In the genomic region with DNA sequence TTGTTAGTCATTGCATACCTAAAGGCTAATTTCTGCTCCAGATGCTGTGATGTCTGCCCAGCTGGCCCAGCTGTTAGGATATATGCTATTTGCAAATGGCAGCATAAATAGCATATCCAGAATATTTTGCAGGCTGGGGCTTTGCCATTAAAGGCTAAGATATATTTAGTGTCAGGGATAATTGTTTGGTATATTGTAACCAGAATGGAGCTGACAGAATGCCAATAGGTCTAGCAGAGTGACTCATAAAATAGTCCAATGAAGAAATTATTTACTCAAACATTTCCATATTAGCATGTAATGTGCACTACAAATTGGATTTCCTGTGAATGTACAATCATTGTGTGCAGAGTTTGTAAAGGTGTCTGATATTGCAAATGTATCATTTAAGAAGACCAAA, we compare ENCODE assay signal across 29 cellular contexts.
DNase-seq lines count a peak whose midpoint lies in the region; ATAC-seq, FAIRE-seq and TF ChIP-seq lines count a peak whose summit lies in the region.
"Had no signal": no experiment of that assay in that cellular context is flagged by ENCODE, and none has a peak within 500 bp of the region (broad histone marks: within the 10 kb centered on the region; RNA-seq: fewer than 3 reads in every experiment).

No MANE protein-coding gene starts in this region.

- no peaks in the 10 kb centered on the region for H3K9me3 Mint-ChIP-seq in endothelial cell (ENCODE audit: unreplicated experiment)
- H3K9me3 Mint-ChIP-seq in activated T-cell treated with anti-CD3 and anti-CD28 coated beads, Interleukin-2, amount 50 U/mL, for 24 hours = peaks cover 5% of the 10 kb centered on the region

- H3K4me1 Mint-ChIP-seq in endothelial cell (ENCODE audit: unreplicated experiment) = peaks cover 23% of the 10 kb centered on the region
- H3K4me1 Mint-ChIP-seq in activated T-cell treated with anti-CD3 and anti-CD28 coated beads, Interleukin-2, amount 50 U/mL, for 24 hours (ENCODE audit: low read depth) = no peaks in the 10 kb centered on the region
- H3K4me1 Mint-ChIP-seq: central memory CD8-positive, alpha-beta T cell had no signal

- no peaks in the 10 kb centered on the region for H3K36me3 Mint-ChIP-seq in endothelial cell (ENCODE audit: low read depth, unreplicated experiment)
- no peaks in the 10 kb centered on the region for H3K36me3 Mint-ChIP-seq in activated T-cell treated with anti-CD3 and anti-CD28 coated beads, Interleukin-2, amount 50 U/mL, for 24 hours (ENCODE audit: low read depth)

- DNase-seq in EH (ENCODE audit: low read depth) (peak; percentile 53), NCI-H2081 treated with DMSO at 0.1 percent for 48 hours (lab: John Stamatoyannopoulos, UW) (peak; percentile 67), bronchial epithelial cell (ENCODE audit: low read depth) (peak; percentile 74), foreskin keratinocyte (peak; percentile 13 to 42), endothelial cell (ENCODE audit: low spot score) (no peak)
- DNase-seq in activated CD4-positive, alpha-beta T cell treated with anti-CD3 and anti-CD28 coated beads for 48 hours = no peak
- DNase-seq in activated T-cell treated with anti-CD3 and anti-CD28 coated beads, Interleukin-2, amount 50 U/mL, for 24 hours = no peak
- DNase-seq: activated CD4-positive, alpha-beta T cell treated with anti-CD3 and anti-CD28 coated beads for 1 hour; activated CD8-positive, alpha-beta memory T cell treated with anti-CD3 and anti-CD28 coated beads for 24 hours; activated naive CD4-positive, alpha-beta T cell; activated T-cell treated with anti-CD3 and anti-CD28 coated beads, Interleukin-2, amount 50 U/mL, for 4 hours; anterior cingulate cortex; EL; erythroblast; GOT3; Karpas-422; kidney; NCI-H1092 treated with DMSO at 0.1 percent for 48 hours; NCI-H2029 treated with DMSO at 0.1 percent for 48 hours; NCI-H526; Right ventricle myocardium superior; stimulated activated naive CD8-positive, alpha-beta T cell treated with anti-CD3 and anti-CD28 coated beads, Interleukin-15, Interleukin-2, amounts not matched to agents 100 U/mL and 50 U/mL, for 24 hours; tibial artery had no signal

- H3K4me3 Mint-ChIP-seq in endothelial cell (ENCODE audit: unreplicated experiment) = no peak overlapping the region
- H3K4me3 Mint-ChIP-seq in activated T-cell treated with anti-CD3 and anti-CD28 coated beads, Interleukin-2, amount 50 U/mL, for 24 hours = no peak overlapping the region
- H3K4me3 Mint-ChIP-seq: activated T-cell treated with anti-CD3 and anti-CD28 coated beads, Interleukin-2, amount 50 U/mL, for 4 hours; B cell; central memory CD8-positive, alpha-beta T cell had no signal

- no peak overlapping the region for H3K27ac ChIP-seq in foreskin keratinocyte
- H3K27ac ChIP-seq: prostate gland, skin epidermis, tibial artery had no signal

- H3K27me3 Mint-ChIP-seq in endothelial cell (ENCODE audit: unreplicated experiment) = no peaks in the 10 kb centered on the region
- no peaks in the 10 kb centered on the region for H3K27me3 Mint-ChIP-seq in activated T-cell treated with anti-CD3 and anti-CD28 coated beads, Interleukin-2, amount 50 U/mL, for 24 hours
- H3K27me3 Mint-ChIP-seq: central memory CD8-positive, alpha-beta T cell had no signal

- no peaks in the 10 kb centered on the region for H3K36me3 ChIP-seq in bronchial epithelial cell (ENCODE audit: control insufficient read depth, insufficient read depth, low read length)
- H3K36me3 ChIP-seq: prostate gland, tibial artery had no signal

- no peak overlapping the region for H3K4me3 ChIP-seq in bronchial epithelial cell (ENCODE audit: low read depth, low read length)
- H3K4me3 ChIP-seq: lung, prostate gland, skin epidermis, tibial artery had no signal

- ATAC-seq in foreskin keratinocyte = peak; percentile 17
- ATAC-seq: activated T-cell treated with anti-CD3 and anti-CD28 coated beads, Interleukin-2, amount 50 U/mL, for 4 hours; stimulated activated naive CD8-positive, alpha-beta T cell treated with anti-CD3 and anti-CD28 coated beads, Interleukin-15, Interleukin-2, amounts not matched to agents 100 U/mL and 50 U/mL, for 24 hours had no signal

- FAIRE-seq in bronchial epithelial cell (lab: Jason Lieb, UNC) = no peak
- FAIRE-seq: kidney, TTC549 had no signal

- TF ChIP-seq CTCF in bronchial epithelial cell (IDR thresholded peaks at IDR 0.05; ENCODE audit: insufficient read depth, low read length, severe bottlenecking) = no peak
- no peak for TF ChIP-seq CTCF in foreskin keratinocyte (conservative IDR thresholded peaks at IDR 0.05)
- no peak for TF ChIP-seq CTCF in endothelial cell (IDR thresholded peaks at IDR 0.05; ENCODE audit: unreplicated experiment)

- H3K4me1 ChIP-seq in foreskin keratinocyte = peaks cover 21% of the 10 kb centered on the region
- H3K4me1 ChIP-seq: prostate gland had no signal

- H3K27me3 ChIP-seq in bronchial epithelial cell (ENCODE audit: control insufficient read depth, insufficient read depth, low read length) (no peaks in the 10 kb centered on the region), foreskin keratinocyte (no peaks in the 10 kb centered on the region)
- H3K27me3 ChIP-seq: tibial artery had no signal

- H3K27ac Mint-ChIP-seq in endothelial cell (ENCODE audit: unreplicated experiment) = no peak overlapping the region
- H3K27ac Mint-ChIP-seq in activated T-cell treated with anti-CD3 and anti-CD28 coated beads, Interleukin-2, amount 50 U/mL, for 24 hours = no peak overlapping the region
- H3K27ac Mint-ChIP-seq: B cell had no signal

Comparison
In these comparisons a context has a peak if more than half of its experiments do, and no peak if none do; other contexts are left out.
1. DNase-seq: peak in EH (single experiment), NCI-H2081 treated with DMSO at 0.1 percent for 48 hours (single experiment), bronchial epithelial cell (single experiment) and foreskin keratinocyte (2 of 2); none in activated CD4-positive, alpha-beta T cell treated with anti-CD3 and anti-CD28 coated beads for 48 hours (single experiment), endothelial cell (single experiment) and activated T-cell treated with anti-CD3 and anti-CD28 coated beads, Interleukin-2, amount 50 U/mL, for 24 hours (single experiment).